Comparison of ENCODE assay signal across 1 cellular context in the genomic region with DNA sequence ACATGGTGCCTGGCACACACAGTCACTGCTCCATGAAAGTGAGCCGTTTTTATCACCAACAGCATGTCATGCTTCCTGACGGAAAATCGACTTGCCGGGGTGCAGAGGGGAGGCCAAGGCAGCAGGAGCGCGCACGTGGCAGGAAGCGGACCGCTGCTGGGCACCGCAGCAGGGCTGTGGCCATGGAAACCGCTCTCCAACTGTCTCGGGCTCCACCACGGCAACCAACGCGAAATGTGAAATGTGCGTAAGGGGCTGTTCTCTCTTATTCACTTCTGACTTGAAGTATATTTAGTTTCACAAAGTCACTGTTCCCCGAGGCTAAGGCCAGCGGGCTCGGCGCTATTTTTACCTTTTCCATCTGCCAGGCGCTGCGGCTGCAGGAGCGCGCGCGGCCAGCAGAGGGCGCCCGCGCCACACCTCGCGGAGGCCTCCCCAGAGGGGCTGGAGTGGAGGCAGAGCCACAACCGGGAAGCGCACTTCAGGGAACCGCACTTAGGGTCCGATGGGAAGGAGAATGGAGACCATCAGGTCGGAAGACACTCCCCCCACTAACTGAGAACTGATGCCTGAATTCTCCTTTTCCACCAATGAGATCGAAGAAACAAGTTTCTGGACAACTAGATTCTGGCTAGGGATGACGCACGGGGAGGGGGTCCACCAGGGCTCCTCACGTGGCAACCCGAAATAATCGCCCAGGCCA.
TF ChIP-seq lines count a peak whose summit lies in the region.

No MANE protein-coding gene starts in this region.

TF ChIP-seq in H1, 55 proteins besides CTCF, POLR2A, EP300 and RAD21:
- TF ChIP-seq NRF1 (IDR thresholded peaks at IDR 0.05; ENCODE audit: low read depth, low read length): no peak
- 0 out of 2 replicates have a peak, but pooled peaks have one; percentile 32 for TF ChIP-seq YY1 (IDR thresholded peaks at IDR 0.05; ENCODE audit: low read depth, low read length)
- TF ChIP-seq BACH1 (IDR thresholded peaks at IDR 0.05; ENCODE audit: low read length): no peak
- TF ChIP-seq KDM1A (IDR thresholded peaks at IDR 0.05; ENCODE audit: borderline replicate concordance, low read length): peak; percentile 77; the same call in 1 of the 2 replicates
- peak; percentile 26 for TF ChIP-seq POLR2AphosphoS5 (IDR thresholded peaks at IDR 0.05; ENCODE audit: low read depth, low read length)
- TF ChIP-seq SIN3A (conservative IDR thresholded peaks at IDR 0.05 in 1 of 2, IDR thresholded peaks at IDR 0.05 in 1 of 2; ENCODE audit: low read depth in 1 of 2, low read length in 2 of 2): peak in 1 of 2 experiments; percentile 67; a peak in 1 of 4 replicates
- TF ChIP-seq JUND (IDR thresholded peaks at IDR 0.05; ENCODE audit: low read length): 0 out of 2 replicates have a peak, but pooled peaks have one; percentile 45
- TF ChIP-seq TAF7 (optimal IDR thresholded peaks at IDR 0.05; ENCODE audit: borderline replicate concordance, low read depth, low read length): peak; percentile 37
- TF ChIP-seq TBP (IDR thresholded peaks at IDR 0.05; ENCODE audit: low read depth, low read length): peak; percentile 35; the same call in 1 of the 2 replicates
- no peak for TF ChIP-seq SAP30 (IDR thresholded peaks at IDR 0.05; ENCODE audit: insufficient read depth, insufficient replicate concordance, low read length)
- TF ChIP-seq, protein P1, sequence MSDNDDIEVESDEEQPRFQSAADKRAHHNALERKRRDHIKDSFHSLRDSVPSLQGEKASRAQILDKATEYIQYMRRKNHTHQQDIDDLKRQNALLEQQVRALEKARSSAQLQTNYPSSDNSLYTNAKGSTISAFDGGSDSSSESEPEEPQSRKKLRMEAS (IDR thresholded peaks at IDR 0.05): peak; percentile 48; the same call in 1 of the 2 replicates
- TF ChIP-seq PHF8 (conservative IDR thresholded peaks at IDR 0.05; ENCODE audit: low read depth, low read length): no peak
- 0 out of 2 replicates have a peak, but pooled peaks have one; percentile 40 for TF ChIP-seq RXRA (IDR thresholded peaks at IDR 0.05; ENCODE audit: insufficient read depth, low read depth, low read length)
- no peak for TF ChIP-seq RFX5 (IDR thresholded peaks at IDR 0.05; ENCODE audit: borderline replicate concordance, low read depth, low read length)
- no peak for TF ChIP-seq ZNF274 (IDR thresholded peaks at IDR 0.05; ENCODE audit: borderline replicate concordance, extremely low read depth, low read length)
- TF ChIP-seq GTF2F1 (IDR thresholded peaks at IDR 0.05; ENCODE audit: borderline replicate concordance, low read depth, low read length): peak; percentile 13; the same call in 1 of the 2 replicates
